In the genomic region with DNA sequence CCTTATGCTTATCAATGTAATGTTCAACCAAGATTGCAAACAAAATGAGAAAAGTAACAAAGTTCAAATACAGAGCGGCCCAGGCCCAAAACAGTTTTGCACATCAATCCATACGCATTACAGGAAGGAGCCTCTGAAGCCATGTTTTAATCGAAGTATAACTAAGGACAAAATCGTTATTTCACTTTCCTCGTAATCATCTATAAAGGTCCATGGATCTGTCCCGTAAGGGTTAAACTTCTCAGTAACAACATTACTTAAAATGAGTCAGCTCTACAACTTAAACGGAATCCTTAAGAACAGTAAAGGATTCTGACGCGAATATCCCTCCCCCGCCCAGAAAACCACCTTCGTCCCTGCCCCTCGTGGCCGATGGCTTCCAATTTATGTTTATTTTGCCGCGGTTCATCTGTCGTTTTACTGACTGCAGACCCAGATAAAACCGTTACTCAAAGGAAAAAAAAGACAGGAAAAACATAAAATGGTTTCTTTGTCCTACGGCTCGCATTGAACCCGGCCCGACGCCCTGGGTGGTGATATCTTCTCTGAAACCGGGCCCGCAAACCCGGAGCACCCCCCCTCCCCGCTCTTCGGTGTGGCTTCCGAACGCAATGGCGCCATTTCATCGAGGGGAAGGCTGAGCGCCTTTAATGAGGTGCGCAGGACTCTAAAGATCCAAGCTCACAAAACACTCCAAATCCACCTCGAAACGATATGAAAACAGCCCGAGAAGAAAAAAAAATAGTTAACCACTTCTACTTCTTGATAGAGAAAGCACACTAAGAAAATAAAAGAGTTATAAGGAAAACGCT, we compare ENCODE assay signal across 8 cellular contexts. TPM values are rescaled to one million over a fixed set of nuclear protein-coding genes. Genes with fewer than 3 reads are reported as not detected.
A peak's percentile ranks its signal among the peaks of the same experiment; 100 is the strongest.
DNase-seq lines count a peak whose midpoint lies in the region; ATAC-seq and TF ChIP-seq lines count a peak whose summit lies in the region.

No MANE protein-coding gene starts in this region.

- TF ChIP-seq POLR2A in body of pancreas (IDR thresholded peaks at IDR 0.05), result no peak
- no peak for TF ChIP-seq POLR2A in spleen (IDR thresholded peaks at IDR 0.05)
- no peak for TF ChIP-seq POLR2A in GM18505 (IDR thresholded peaks at IDR 0.05; ENCODE audit: borderline replicate concordance, extremely low read depth, insufficient read depth, insufficient read length)

- TF ChIP-seq CTCF in BJ (IDR thresholded peaks at IDR 0.05; ENCODE audit: insufficient read depth, low read depth, low read length), result 0 out of 2 replicates have a peak, but pooled peaks have one; percentile 2
- peak in 2 of 7 experiments; percentile 2 to 13 for TF ChIP-seq CTCF in body of pancreas (IDR thresholded peaks at IDR 0.05)
- no peak for TF ChIP-seq CTCF in spleen (IDR thresholded peaks at IDR 0.05 in 8 of 11, conservative IDR thresholded peaks at IDR 0.05 in 3 of 11)

- H3K4me1 ChIP-seq in body of pancreas (peaks cover 47% of the 10 kb centered on the region), iPS-20b (ENCODE audit: insufficient read depth, low read length) (peaks cover 18% of the 10 kb centered on the region), spleen (peaks cover 44 to 69% (median 56%) of the 10 kb centered on the region in 6 donors)

- peak; percentile 10 for ATAC-seq in body of pancreas
- no peak for ATAC-seq in GM19023 (IDR thresholded peaks at IDR 0.05; ENCODE audit: unreplicated experiment)
- ATAC-seq in GM18505 (IDR thresholded peaks at IDR 0.05; ENCODE audit: unreplicated experiment), result no peak

- H3K27ac ChIP-seq in body of pancreas (peak overlapping the region; percentile 99 to 100 (median 100)), iPS-20b (ENCODE audit: low read length) (peak overlapping the region; percentile 100), spleen (peak overlapping the region; percentile 99 to 100 (median 100))

- CTCF ChIA-PET in BJ (lab: Yijun Ruan, JAX), result interaction anchor here (1.1 to 7.4 kb wide), 9 partner anchors 11 to 116 kb away, joined by 4 to 55 read pairs (median 6); a partner anchor contains a TSS

- whole genome bisulfite sequencing in body of pancreas, 2 donors, result 0% methylated on average over 37 of the region's 37 CpGs
- 0 to 1% (median 0%) methylated on average over 37 of the region's 37 CpGs for WGBS in spleen, 5 donors

- H3K4me3 ChIP-seq in BJ (ENCODE audit: low read depth, low read length), result peak overlapping the region; percentile 71
- peak overlapping the region; percentile 79 to 84 for H3K4me3 ChIP-seq in body of pancreas
- H3K4me3 ChIP-seq in iPS-20b (ENCODE audit: low read length), result peak overlapping the region; percentile 100
- H3K4me3 ChIP-seq in spleen, result peak overlapping the region; percentile 51 to 93 (median 89)

- peak overlapping the region; percentile 100 for H3K9ac ChIP-seq in iPS-20b (ENCODE audit: low read depth, low read length)

- intact Hi-C loops in body of pancreas (cut with DNase I), result no loop called here
- intact Hi-C loops in spleen (cut with DNase I; ENCODE audit: low total_unique reads), result loop anchor here (5.0 to 10.0 kb wide), 4 partner anchors 88 to 305 kb away; no protein-coding TSS in a partner anchor

- POLR2A ChIA-PET in BJ (lab: Charles Lee), result interaction anchor here (0.6 kb wide), 2 partner anchors 966 to 1564 kb away, joined by 3 to 9 read pairs; a partner anchor contains a TSS

- H3K36me3 ChIP-seq in BJ (ENCODE audit: control insufficient read depth, insufficient read depth, low read length) (peaks cover 7% of the 10 kb centered on the region), body of pancreas (replicated peaks in 1 of 2; ENCODE audit: insufficient read depth in 1 of 2, low read depth in 2 of 2) (peaks cover 0 to 16% of the 10 kb centered on the region in 2 donors), iPS-20b (ENCODE audit: insufficient read depth, low read depth, low read length) (peaks cover 76% of the 10 kb centered on the region), spleen (peaks cover 0 to 45% (median 29%) of the 10 kb centered on the region in 6 donors)

- H3K9me3 ChIP-seq in body of pancreas (no peaks in the 10 kb centered on the region), iPS-20b (ENCODE audit: insufficient read depth, low read depth, low read length) (no peaks in the 10 kb centered on the region), spleen (no peaks in the 10 kb centered on the region)

- TF ChIP-seq EP300 in Ishikawa (IDR thresholded peaks at IDR 0.05; ENCODE audit: borderline replicate concordance), result no peak

- H3K27me3 ChIP-seq in BJ (ENCODE audit: control insufficient read depth, insufficient read depth, low read length) (no peaks in the 10 kb centered on the region), body of pancreas (no peaks in the 10 kb centered on the region), iPS-20b (ENCODE audit: insufficient read depth, low read length) (no peaks in the 10 kb centered on the region), spleen (replicated peaks in 1 of 7) (no peaks in the 10 kb centered on the region)

- no peak for DNase-seq in BJ (ENCODE audit: low read depth)
- peak; percentile 45 for DNase-seq in T-helper 22 cell (ENCODE audit: low read depth)
- peak; percentile 69 to 80 (median 74) for DNase-seq in body of pancreas
- peak; percentile 92 for DNase-seq in spleen

- no peak for TF ChIP-seq RAD21 in Ishikawa (IDR thresholded peaks at IDR 0.05; ENCODE audit: low read depth)

TF ChIP-seq in Ishikawa, 13 proteins besides CTCF, POLR2A, EP300 and RAD21:
- TF ChIP-seq FOXM1 (IDR thresholded peaks at IDR 0.05; ENCODE audit: borderline replicate concordance, low read depth) (no peak), TEAD4 (IDR thresholded peaks at IDR 0.05) (peak; percentile 37; the same call in 1 of the 2 replicates), ZBTB7A (IDR thresholded peaks at IDR 0.05; ENCODE audit: low read depth) (no peak), TCF12 (IDR thresholded peaks at IDR 0.05; ENCODE audit: low read depth) (no peak; the same call in 1 of the 2 replicates)

RNA-seq across cellular contexts. Expression of a gene that starts 1.0 kb away (rescaled TPM):
- polyA plus RNA-seq in BJ (2011; rRNA removed) (139 and 249 TPM in 2 replicates), spleen (100 to 1,000 TPM; 509 to 690 (median 538) TPM)
- polyA minus RNA-seq in BJ (2011; rRNA and poly(A)+ RNA removed), result 44.4 and 59.1 TPM in 2 replicates
- total RNA-seq in body of pancreas (100 to 1,000 TPM; 158 to 306 TPM), spleen (100 to 1,000 TPM; 267 to 549 (median 418) TPM)

RNA-seq across cellular contexts. Expression of a gene that starts 2.0 kb away (rescaled TPM):
- polyA plus RNA-seq in BJ (2011; rRNA removed) (37.0 and 93.8 TPM in 2 replicates), spleen (100 to 1,000 TPM; 125 to 146 (median 133) TPM)
- 12.4 and 14.0 TPM in 2 replicates for polyA minus RNA-seq in BJ (2011; rRNA and poly(A)+ RNA removed)
- total RNA-seq in body of pancreas (10 to 100 TPM; 34.2 to 63.3 TPM), spleen (100 to 1,000 TPM in 3 of 7 donors, 10 to 100 TPM in 4; 87.3 to 114 (median 95.4) TPM)

RNA-seq across cellular contexts. Expression of a gene that starts 47.5 kb away (rescaled TPM):
- 2.6 and 6.5 TPM in 2 replicates for polyA plus RNA-seq in BJ (2011; rRNA removed)
- 0.98 and 1.8 TPM in 2 replicates for polyA minus RNA-seq in BJ (2011; rRNA and poly(A)+ RNA removed)
- 1 to 10 TPM; 4.9 to 6.6 TPM for total RNA-seq in body of pancreas
- total RNA-seq in spleen, result 10 to 100 TPM in 4 of 7 donors, 1 to 10 TPM in 3; 6.2 to 12.7 (median 10.1) TPM
- polyA plus RNA-seq in spleen, result 1 to 10 TPM; 4.9 to 6.5 (median 5.9) TPM
